Comparison of ENCODE assay signal across 23 cellular contexts in genomic region chr13:40158218-40158617, GRCh38.
DNase-seq lines count a peak whose midpoint lies in the region; ATAC-seq and TF ChIP-seq lines count a peak whose summit lies in the region.
"Had no signal": no experiment of that assay in that cellular context is flagged by ENCODE, and none has a peak within 500 bp of the region (broad histone marks: within the 10 kb centered on the region; RNA-seq: fewer than 3 reads in every experiment).

No MANE protein-coding gene starts in this region.

- intact Hi-C loops in right cardiac atrium (cut with DNase I) (no loop called here), cardiac septum (cut with DNase I) (no loop called here)

- no peaks in the 10 kb centered on the region for H3K9me3 ChIP-seq in right cardiac atrium (ENCODE audit: control insufficient read depth, low read length)
- H3K9me3 ChIP-seq: esophagus squamous epithelium, heart left ventricle, SJCRH30 had no signal

- H3K4me3 ChIP-seq in right cardiac atrium (ENCODE audit: low read length): no peak overlapping the region
- no peak overlapping the region for H3K4me3 ChIP-seq in fibroblast of pulmonary artery (replicated peaks; ENCODE audit: low read depth, low read length)
- H3K4me3 ChIP-seq: esophagus squamous epithelium, GM12878, heart left ventricle, lung, SJCRH30 had no signal

- H3K4me3 Mint-ChIP-seq in stimulated activated naive CD8-positive, alpha-beta T cell treated with anti-CD3 and anti-CD28 coated beads, Interleukin-15, amount 100 ng/mL, for 72 hours: no peak overlapping the region
- H3K4me3 Mint-ChIP-seq: immature natural killer cell; T-helper 1 cell treated with Interleukin-12 subunit alpha and Interleukin-12 subunit beta and Interleukin-4 antibody, amounts not matched to agents 30 μg/mL and 1 μg/mL, for 36 hours; WTC11 had no signal

- H3K27ac Mint-ChIP-seq in stimulated activated naive CD8-positive, alpha-beta T cell treated with anti-CD3 and anti-CD28 coated beads, Interleukin-15, amount 100 ng/mL, for 72 hours: no peak overlapping the region
- H3K27ac Mint-ChIP-seq: immature natural killer cell; T-helper 1 cell treated with Interleukin-12 subunit alpha and Interleukin-12 subunit beta and Interleukin-4 antibody, amounts not matched to agents 30 μg/mL and 1 μg/mL, for 36 hours; WTC11 had no signal

- H3K27me3 Mint-ChIP-seq in stimulated activated naive CD8-positive, alpha-beta T cell treated with anti-CD3 and anti-CD28 coated beads, Interleukin-15, amount 100 ng/mL, for 72 hours: no peaks in the 10 kb centered on the region

- WGBS in right cardiac atrium: 18% methylated on average over 1 of the region's 1 CpG

- peak in 1 of 3 donors; percentile 32 for DNase-seq in right cardiac atrium
- no peak for DNase-seq in cardiac septum (ENCODE audit: low spot score)
- DNase-seq in T1000 (lab: John Stamatoyannopoulos, UW): peak; percentile 41
- peak; percentile 69 for DNase-seq in fibroblast of pulmonary artery (ENCODE audit: low read depth)
- no peak for DNase-seq in stimulated activated naive CD8-positive, alpha-beta T cell treated with anti-CD3 and anti-CD28 coated beads, Interleukin-15, amount 100 ng/mL, for 72 hours
- DNase-seq in cerebellar cortex (ENCODE audit: low spot score): no peak
- DNase-seq: activated naive CD4-positive, alpha-beta T cell; esophagus squamous epithelium; heart left ventricle; immature natural killer cell; KG1; NCI-H1048; NCI-H2107; NCI-H69; SJCRH30; stimulated activated CD4-positive, alpha-beta T cell treated with anti-CD3 and anti-CD28 coated beads, Interleukin-2, amount 100 ng/mL, for 24 hours; substantia nigra had no signal

- peak; percentile 42 to 86 for ATAC-seq in right cardiac atrium
- ATAC-seq in stimulated activated naive CD8-positive, alpha-beta T cell treated with anti-CD3 and anti-CD28 coated beads, Interleukin-15, amount 100 ng/mL, for 72 hours: peak; percentile 70
- no peak for ATAC-seq in HG03135 (IDR thresholded peaks at IDR 0.05; ENCODE audit: unreplicated experiment)
- no peak for ATAC-seq in HG03342 (IDR thresholded peaks at IDR 0.05; ENCODE audit: unreplicated experiment)
- ATAC-seq: GM12878, WTC11 had no signal

- H3K27ac ChIP-seq in right cardiac atrium (ENCODE audit: low read length): no peak overlapping the region
- H3K27ac ChIP-seq: esophagus squamous epithelium, heart left ventricle, SJCRH30 had no signal

- no peaks in the 10 kb centered on the region for H3K9me3 Mint-ChIP-seq in stimulated activated naive CD8-positive, alpha-beta T cell treated with anti-CD3 and anti-CD28 coated beads, Interleukin-15, amount 100 ng/mL, for 72 hours
- H3K9me3 Mint-ChIP-seq: immature natural killer cell; T-helper 1 cell treated with Interleukin-12 subunit alpha and Interleukin-12 subunit beta and Interleukin-4 antibody, amounts not matched to agents 30 μg/mL and 1 μg/mL, for 36 hours; WTC11 had no signal

- no peaks in the 10 kb centered on the region for H3K27me3 ChIP-seq in right cardiac atrium (ENCODE audit: control insufficient read depth, insufficient read depth)
- H3K27me3 ChIP-seq: esophagus squamous epithelium, heart left ventricle, SJCRH30 had no signal

- peaks cover 14% of the 10 kb centered on the region for H3K4me1 Mint-ChIP-seq in stimulated activated naive CD8-positive, alpha-beta T cell treated with anti-CD3 and anti-CD28 coated beads, Interleukin-15, amount 100 ng/mL, for 72 hours
- H3K4me1 Mint-ChIP-seq: immature natural killer cell, WTC11 had no signal

- TF ChIP-seq CTCF in fibroblast of pulmonary artery (IDR thresholded peaks at IDR 0.05; ENCODE audit: low read length, missing control alignments): no peak

- no peaks in the 10 kb centered on the region for H3K4me1 ChIP-seq in right cardiac atrium (ENCODE audit: control insufficient read depth, insufficient read depth, low read length)
- H3K4me1 ChIP-seq: esophagus squamous epithelium had no signal

Comparison
In these comparisons a context has a peak if more than half of its experiments do, and no peak if none do; other contexts are left out.
1. ATAC-seq: peak in right cardiac atrium (2 of 2) and stimulated activated naive CD8-positive, alpha-beta T cell treated with anti-CD3 and anti-CD28 coated beads, Interleukin-15, amount 100 ng/mL, for 72 hours (single experiment); none in HG03135 (single experiment) and HG03342 (single experiment).
2. DNase-seq: peak in T1000 (single experiment) and fibroblast of pulmonary artery (single experiment); none in cardiac septum (single experiment), stimulated activated naive CD8-positive, alpha-beta T cell treated with anti-CD3 and anti-CD28 coated beads, Interleukin-15, amount 100 ng/mL, for 72 hours (0 of 2) and cerebellar cortex (single experiment).